ENCODE assay signal across 1 cellular context in genomic region chr17:82098939-82099765, GRCh38.
TF ChIP-seq lines count a peak whose summit lies in the region.

No MANE protein-coding gene starts in this region.

TF ChIP-seq in HEK293, 187 proteins besides CTCF, POLR2A, EP300 and RAD21 (continued from another document and continues in another):
- TF ChIP-seq REST (tag by site-specific recombination; IDR thresholded peaks at IDR 0.05) (no peak), GLI2 (tag by site-specific recombination; IDR thresholded peaks at IDR 0.05; ENCODE audit: borderline replicate concordance, low read depth) (no peak), ZBTB20 (tag by site-specific recombination; IDR thresholded peaks at IDR 0.05) (peak; percentile 55; the same call in 1 of the 2 replicates), ZSCAN16 (tag by site-specific recombination; IDR thresholded peaks at IDR 0.05) (no peak), ZSCAN5A (tag by site-specific recombination; IDR thresholded peaks at IDR 0.05) (0 out of 2 replicates have a peak, but pooled peaks have one; percentile 57), ZNF776 (tag by site-specific recombination; IDR thresholded peaks at IDR 0.05; ENCODE audit: borderline replicate concordance) (no peak), ZNF585B (tag by site-specific recombination; IDR thresholded peaks at IDR 0.05) (no peak), ZIC2 (tag by site-specific recombination; IDR thresholded peaks at IDR 0.05) (peak; percentile 87; the same call in 1 of the 2 replicates), ZNF704 (tag by site-specific recombination; IDR thresholded peaks at IDR 0.05) (no peak), ZNF239 (tag by site-specific recombination; IDR thresholded peaks at IDR 0.05) (no peak), ZNF561 (tag by site-specific recombination; IDR thresholded peaks at IDR 0.05; ENCODE audit: borderline replicate concordance) (no peak), ZNF677 (tag by site-specific recombination; IDR thresholded peaks at IDR 0.05) (no peak), GLIS2 (tag by site-specific recombination; IDR thresholded peaks at IDR 0.05) (peak; percentile 15; the same call in 1 of the 2 replicates), ZNF114 (tag by site-specific recombination; IDR thresholded peaks at IDR 0.05) (no peak), ZNF580 (tag by site-specific recombination; IDR thresholded peaks at IDR 0.05) (no peak), GFI1B (tag by site-specific recombination; IDR thresholded peaks at IDR 0.05) (no peak), SALL2 (tag by site-specific recombination; IDR thresholded peaks at IDR 0.05; ENCODE audit: borderline replicate concordance) (no peak), ZNF362 (tag by site-specific recombination; IDR thresholded peaks at IDR 0.05) (no peak), ZNF707 (tag by site-specific recombination; IDR thresholded peaks at IDR 0.05) (no peak), KLF7 (tag by site-specific recombination; IDR thresholded peaks at IDR 0.05; ENCODE audit: borderline replicate concordance) (no peak), PBX3 (CRISPR knock-in tag; IDR thresholded peaks at IDR 0.05) (peak; percentile 22; the same call in 1 of the 2 replicates), INSM2 (tag by site-specific recombination; IDR thresholded peaks at IDR 0.05) (0 out of 2 replicates have a peak, but pooled peaks have one; percentile 21), OVOL3 (tag by site-specific recombination; IDR thresholded peaks at IDR 0.05) (no peak), ZNF473 (tag by site-specific recombination; IDR thresholded peaks at IDR 0.05) (no peak), ZNF654 (tag by site-specific recombination; IDR thresholded peaks at IDR 0.05; ENCODE audit: low read depth) (no peak), ZNF10 (tag by site-specific recombination; IDR thresholded peaks at IDR 0.05) (no peak), GLIS1 (tag by site-specific recombination; IDR thresholded peaks at IDR 0.05) (no peak), ZBTB26 (tag by site-specific recombination; optimal IDR thresholded peaks at IDR 0.05) (peak; percentile 88), ZNF518A (tag by site-specific recombination; conservative IDR thresholded peaks at IDR 0.05; ENCODE audit: low read depth) (no peak), ZNF391 (tag by site-specific recombination; IDR thresholded peaks at IDR 0.05; ENCODE audit: borderline replicate concordance, low read depth) (no peak), ZFP3 (tag by site-specific recombination; IDR thresholded peaks at IDR 0.05; ENCODE audit: low read depth) (no peak), ZNF266 (tag by site-specific recombination; IDR thresholded peaks at IDR 0.05; ENCODE audit: low read depth) (no peak), ZNF514 (tag by site-specific recombination; IDR thresholded peaks at IDR 0.05) (no peak), ZSCAN23 (tag by site-specific recombination; IDR thresholded peaks at IDR 0.05) (no peak), ZNF596 (tag by site-specific recombination; IDR thresholded peaks at IDR 0.05) (no peak), BCL6B (tag by site-specific recombination; IDR thresholded peaks at IDR 0.05) (no peak), FEZF1 (tag by site-specific recombination; IDR thresholded peaks at IDR 0.05) (no peak), ZNF24 (tag by site-specific recombination; IDR thresholded peaks at IDR 0.05) (no peak), ZNF394 (tag by site-specific recombination; IDR thresholded peaks at IDR 0.05; ENCODE audit: borderline replicate concordance) (no peak), ZNF560 (tag by site-specific recombination; IDR thresholded peaks at IDR 0.05; ENCODE audit: borderline replicate concordance) (no peak)
